ENCODE assay signal across 10 cellular contexts in genomic region chr9:72952914-72953313, GRCh38. TPM values are rescaled to one million over a fixed set of nuclear protein-coding genes. Genes with fewer than 3 reads are reported as not detected.
DNase-seq lines count a peak whose midpoint lies in the region; ATAC-seq, FAIRE-seq and TF ChIP-seq lines count a peak whose summit lies in the region.
"Had no signal": no experiment of that assay in that cellular context is flagged by ENCODE, and none has a peak within 500 bp of the region (broad histone marks: within the 10 kb centered on the region; RNA-seq: fewer than 3 reads in every experiment).

TSS of gene ALDH1A1 (minus strand) at chr9:72953053. CDS start at chr9:72953000, 53 bp downstream.

- peak; percentile 99 for FAIRE-seq in A549 (lab: Jason Lieb, UNC)

- H3K4me3 ChIP-seq in A549 (peak within 1 kb of the TSS; percentile 67), endocrine pancreas (ENCODE audit: control insufficient read depth, insufficient read depth, low read length) (peak within 1 kb of the TSS; percentile 97), mucosa of stomach (ENCODE audit: low read length) (peak within 1 kb of the TSS; percentile 62)

- no peak; a peak in 1 of 5 replicates for TF ChIP-seq EP300 in A549 (IDR thresholded peaks at IDR 0.05)

- H3K4me1 ChIP-seq in A549, result peaks cover 23% of the 10 kb centered on the region
- H3K4me1 ChIP-seq in endocrine pancreas (ENCODE audit: control insufficient read depth, insufficient read depth, low read length), result peaks cover 36% of the 10 kb centered on the region
- peaks cover 23% of the 10 kb centered on the region for H3K4me1 ChIP-seq in mucosa of stomach (ENCODE audit: control insufficient read depth, insufficient read depth, low read length)

- peak within 1 kb of the TSS; percentile 43 for H3K9ac ChIP-seq in endocrine pancreas (ENCODE audit: control insufficient read depth, insufficient read depth, low read length)
- H3K9ac ChIP-seq in mucosa of stomach (ENCODE audit: low read length), result peak within 1 kb of the TSS; percentile 73

- POLR2A ChIA-PET in A549 (lab: Yijun Ruan, JAX), result interaction anchor here (1.0 to 2.1 kb wide), 3 partner anchors 10 to 97 kb away, joined by 3 to 11 read pairs (median 3); no protein-coding TSS in a partner anchor

- H3K27ac ChIP-seq in A549, result peak within 1 kb of the TSS; percentile 90 to 91
- H3K27ac ChIP-seq: C4-2B had no signal

- H3K9me3 ChIP-seq in A549 (no peaks in the 10 kb centered on the region), endocrine pancreas (ENCODE audit: control insufficient read depth, low read length) (no peaks in the 10 kb centered on the region), mucosa of stomach (ENCODE audit: control insufficient read depth, low read length) (no peaks in the 10 kb centered on the region)

- peak in 1 of 2 experiments; percentile 91 for DNase-seq in A549 (ENCODE audit: low read depth in 1 of 2, low spot score in 1 of 2)
- DNase-seq in NCI-H1105 treated with DMSO at 0.1 percent for 48 hours (lab: John Stamatoyannopoulos, UW), result peak; percentile 62
- DNase-seq in effector memory CD8-positive, alpha-beta T cell, result no peak
- no peak for DNase-seq in DMS79 (lab: John Stamatoyannopoulos, UW)
- DNase-seq in KBM-7, result no peak
- DNase-seq in activated T-cell treated with anti-CD3 and anti-CD28 coated beads, Interleukin-2, amount 50 U/mL, for 72 hours, result no peak

- no peaks in the 10 kb centered on the region for H3K9me3 Mint-ChIP-seq in effector memory CD8-positive, alpha-beta T cell
- peaks cover 0 to 2% of the 10 kb centered on the region in 2 donors for H3K9me3 Mint-ChIP-seq in activated T-cell treated with anti-CD3 and anti-CD28 coated beads, Interleukin-2, amount 50 U/mL, for 72 hours
- H3K9me3 Mint-ChIP-seq: neural crest cell had no signal

- TF ChIP-seq CTCF in A549 (IDR thresholded peaks at IDR 0.05), result no peak

- H3K36me3 Mint-ChIP-seq in effector memory CD8-positive, alpha-beta T cell (ENCODE audit: insufficient read depth), result no peaks in the 10 kb centered on the region
- H3K36me3 Mint-ChIP-seq in activated T-cell treated with anti-CD3 and anti-CD28 coated beads, Interleukin-2, amount 50 U/mL, for 72 hours (ENCODE audit: insufficient read depth in 2 of 2), result no peaks in the 10 kb centered on the region

- H3K4me2 ChIP-seq in A549, result peak within 1 kb of the TSS; percentile 94

- H3K36me3 ChIP-seq in endocrine pancreas (ENCODE audit: control insufficient read depth, insufficient read depth, low read length) (no peaks in the 10 kb centered on the region), mucosa of stomach (ENCODE audit: control insufficient read depth, insufficient read depth, low read length) (no peaks in the 10 kb centered on the region)

- H3K27me3 ChIP-seq in endocrine pancreas (ENCODE audit: control insufficient read depth, insufficient read depth, low read length), result no peaks in the 10 kb centered on the region
- H3K27me3 ChIP-seq in mucosa of stomach (ENCODE audit: control insufficient read depth, insufficient read depth, low read length), result no peaks in the 10 kb centered on the region

- no peaks in the 10 kb centered on the region for H3K4me1 Mint-ChIP-seq in effector memory CD8-positive, alpha-beta T cell (ENCODE audit: low read depth in 2 of 2)
- H3K4me1 Mint-ChIP-seq in activated T-cell treated with anti-CD3 and anti-CD28 coated beads, Interleukin-2, amount 50 U/mL, for 72 hours (ENCODE audit: low read depth), result peaks cover 9% of the 10 kb centered on the region

- peaks cover 0 to 25% of the 10 kb centered on the region in 2 donors for H3K27me3 Mint-ChIP-seq in effector memory CD8-positive, alpha-beta T cell
- peaks cover 40% of the 10 kb centered on the region for H3K27me3 Mint-ChIP-seq in activated T-cell treated with anti-CD3 and anti-CD28 coated beads, Interleukin-2, amount 50 U/mL, for 72 hours (ENCODE audit: low read depth)

- CTCF ChIA-PET in A549 (lab: Yijun Ruan, JAX), result interaction anchor here (0.9 kb wide), 1 partner anchor 12 kb away, joined by 4 read pairs; no protein-coding TSS in a partner anchor

- in situ Hi-C loops in KBM-7 (cut with MboI; ENCODE audit: low pct_unique_long_range_greater_than_20kb, low sequenced_read_pairs), result no loop called here

- 0 out of 5 replicates have a peak, but pooled peaks of 1 of the 2 experiments have one; percentile 9 for TF ChIP-seq RAD21 in A549 (conservative IDR thresholded peaks at IDR 0.05 in 1 of 2, IDR thresholded peaks at IDR 0.05 in 1 of 2)

- ATAC-seq in A549, result peak; percentile 64 to 65; a peak in 5 of 6 replicates
- ATAC-seq in effector memory CD8-positive, alpha-beta T cell (replicated peaks), result no peak
- ATAC-seq in activated T-cell treated with anti-CD3 and anti-CD28 coated beads, Interleukin-2, amount 50 U/mL, for 72 hours (replicated peaks in 1 of 2), result no peak

- peak; percentile 84 for TF ChIP-seq POLR2A in A549 (IDR thresholded peaks at IDR 0.05; ENCODE audit: low read length)

- 2% methylated on average over 9 of the region's 9 CpGs for WGBS in A549 (ENCODE audit: missing lambda C conversion rate)

- H3K4me3 Mint-ChIP-seq in effector memory CD8-positive, alpha-beta T cell, result no peak within 1 kb of the TSS
- no peak within 1 kb of the TSS for H3K4me3 Mint-ChIP-seq in activated T-cell treated with anti-CD3 and anti-CD28 coated beads, Interleukin-2, amount 50 U/mL, for 72 hours
- H3K4me3 Mint-ChIP-seq: neural crest cell had no signal

- H3K27ac Mint-ChIP-seq in effector memory CD8-positive, alpha-beta T cell, result no peak within 1 kb of the TSS
- H3K27ac Mint-ChIP-seq in activated T-cell treated with anti-CD3 and anti-CD28 coated beads, Interleukin-2, amount 50 U/mL, for 72 hours, result no peak within 1 kb of the TSS

TF ChIP-seq in A549, 52 proteins besides CTCF, POLR2A, EP300 and RAD21:
- TF ChIP-seq GATA3 (IDR thresholded peaks at IDR 0.05; ENCODE audit: borderline replicate concordance), result peak; percentile 33; the same call in 1 of the 2 replicates
- TF ChIP-seq TFCP2L1 (CRISPR knock-in tag; IDR thresholded peaks at IDR 0.05), result no peak
- TF ChIP-seq MAFK (IDR thresholded peaks at IDR 0.05; ENCODE audit: partially characterized antibody), result peak; percentile 72
- no peak for TF ChIP-seq ZC3H11A (IDR thresholded peaks at IDR 0.05)
- peak; percentile 66; the same call in 1 of the 2 replicates for TF ChIP-seq PBX3 (IDR thresholded peaks at IDR 0.05)
- peak; percentile 98 to 99 for TF ChIP-seq JUN (IDR thresholded peaks at IDR 0.05)
- TF ChIP-seq, protein P1, sequence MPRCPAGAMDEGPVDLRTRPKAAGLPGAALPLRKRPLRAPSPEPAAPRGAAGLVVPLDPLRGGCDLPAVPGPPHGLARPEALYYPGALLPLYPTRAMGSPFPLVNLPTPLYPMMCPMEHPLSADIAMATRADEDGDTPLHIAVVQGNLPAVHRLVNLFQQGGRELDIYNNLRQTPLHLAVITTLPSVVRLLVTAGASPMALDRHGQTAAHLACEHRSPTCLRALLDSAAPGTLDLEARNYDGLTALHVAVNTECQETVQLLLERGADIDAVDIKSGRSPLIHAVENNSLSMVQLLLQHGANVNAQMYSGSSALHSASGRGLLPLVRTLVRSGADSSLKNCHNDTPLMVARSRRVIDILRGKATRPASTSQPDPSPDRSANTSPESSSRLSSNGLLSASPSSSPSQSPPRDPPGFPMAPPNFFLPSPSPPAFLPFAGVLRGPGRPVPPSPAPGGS (IDR thresholded peaks at IDR 0.05), result peak; percentile 99
- TF ChIP-seq CBX2 (IDR thresholded peaks at IDR 0.05; ENCODE audit: borderline replicate concordance, low read depth), result no peak

RNA-seq across cellular contexts. Expression of gene ALDH1A1, which starts in this region (rescaled TPM):
- polyA plus RNA-seq in A549 (2011; rRNA removed) (6,119 and 8,617 TPM in 2 replicates), A549 (2017; fragmentation: RNase III; extraction: RNeasy Plus Mini Kit Qiagen cat#74134 plus additional on column Dnase treatment) (9,362 to 9,987 TPM (median 9,373 TPM) in 3 replicates)
- polyA plus RNA-seq in A549 (2012; cell fraction: cytosol; rRNA removed), result 2,623 and 3,095 TPM in 2 replicates
- polyA plus RNA-seq in A549 (2012; cell fraction: nucleus; rRNA removed), result 1,463 and 2,252 TPM in 2 replicates
- polyA minus RNA-seq in A549 (2011; rRNA and poly(A)+ RNA removed), result 2,553 and 2,631 TPM in 2 replicates
- not detected for total RNA-seq in activated T-cell treated with anti-CD3 and anti-CD28 coated beads, Interleukin-2, amount 50 U/mL, for 72 hours

Comparison
In these comparisons a context has a peak if more than half of its experiments do, and no peak if none do; other contexts are left out.
1. ATAC-seq: peak in A549 (2 of 2); none in effector memory CD8-positive, alpha-beta T cell (single experiment) and activated T-cell treated with anti-CD3 and anti-CD28 coated beads, Interleukin-2, amount 50 U/mL, for 72 hours (0 of 2).
2. Peak in every context shown above with its lines, with median percentiles within 50 percentile points of each other: H3K4me3 ChIP-seq.